In the genomic region with DNA sequence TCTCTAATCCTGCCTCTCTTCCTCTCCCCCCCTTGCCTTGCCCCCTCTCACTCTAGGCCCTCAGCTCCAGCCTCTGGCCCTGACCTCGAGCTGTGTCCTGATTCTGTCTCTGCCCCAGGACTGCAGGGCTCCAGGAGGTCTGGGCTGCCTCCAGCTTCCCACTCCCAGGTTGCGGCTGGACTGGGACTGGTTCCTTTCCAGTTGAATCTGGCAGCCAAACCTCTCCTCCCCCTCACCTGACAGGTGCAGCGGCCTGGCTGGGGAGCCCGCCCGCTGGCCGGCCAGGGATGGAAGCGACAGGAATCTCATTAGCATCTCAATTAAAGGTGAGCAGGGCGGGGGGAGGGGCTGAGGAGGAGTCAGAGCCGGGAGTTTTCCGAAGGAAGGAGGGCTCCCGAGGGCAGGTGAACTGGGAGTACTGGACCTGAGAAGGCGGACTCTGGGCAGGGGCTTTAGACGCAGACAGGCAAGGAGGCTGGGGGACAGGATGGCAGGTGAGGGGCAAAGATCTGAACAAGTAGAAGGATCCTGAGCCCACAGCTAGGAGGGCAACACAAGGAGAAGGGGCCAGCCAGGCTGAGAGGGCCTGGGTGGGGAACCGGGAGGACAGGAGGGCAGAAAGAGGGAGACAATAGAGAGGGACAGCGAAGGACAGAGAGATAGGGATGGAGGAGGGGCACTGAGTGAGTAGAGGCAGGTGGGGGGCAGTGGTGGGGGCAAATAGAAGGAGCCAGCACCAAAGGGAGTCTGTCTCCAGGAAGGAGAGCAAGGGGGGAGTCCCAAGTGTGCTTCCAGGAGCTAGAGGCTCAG, we compare ENCODE assay signal across 8 cellular contexts. TPM values are rescaled to one million over a fixed set of nuclear protein-coding genes. Genes with fewer than 3 reads are reported as not detected.
A peak's percentile ranks its signal among the peaks of the same experiment; 100 is the strongest.
DNase-seq lines count a peak whose midpoint lies in the region; ATAC-seq, FAIRE-seq and TF ChIP-seq lines count a peak whose summit lies in the region.

A gene (minus strand): TSS at position 295 of the 810 bp plus-strand sequence. CDS start 780 bp downstream, outside the sequence.

- intact Hi-C loops in pancreas (cut with DNase I), result no loop called here

- peak; percentile 40 to 60 (median 46) for ATAC-seq in pancreas
- ATAC-seq in GM18861 (IDR thresholded peaks at IDR 0.05; ENCODE audit: unreplicated experiment), result no peak
- ATAC-seq in GM21423 (IDR thresholded peaks at IDR 0.05; ENCODE audit: unreplicated experiment), result no peak

- H3K36me3 ChIP-seq in pancreas, result no peaks in the 10 kb centered on the region

- H3K4me3 ChIP-seq in pancreas, result peak within 1 kb of the TSS in 3 of 4 donors; percentile 27 to 40 (median 37)

- peak; percentile 66 for DNase-seq in DMS79 (lab: John Stamatoyannopoulos, UW)
- peak; percentile 78 for DNase-seq in NCI-H345 treated with DMSO at 0.1 percent for 48 hours (lab: John Stamatoyannopoulos, UW; ENCODE audit: unreplicated experiment)
- no peak for DNase-seq in epithelial cell of prostate (ENCODE audit: low read depth, low spot score)
- DNase-seq in pancreas, result peak in 5 of 6 donors; percentile 73 to 85 (median 78)
- no peak for DNase-seq in NCI-H446 (lab: John Stamatoyannopoulos, UW)
- no peak for DNase-seq in stimulated activated CD8-positive, alpha-beta memory T cell treated with anti-CD3 and anti-CD28 coated beads, Interleukin-4, amount 100 ng/mL, for 48 hours

- H3K27ac ChIP-seq in epithelial cell of prostate, result peak within 1 kb of the TSS; percentile 99
- H3K27ac ChIP-seq in pancreas, result peak within 1 kb of the TSS; percentile 81 to 87 (median 86)

- peaks cover 20 to 30% (median 22%) of the 10 kb centered on the region in 3 donors for H3K4me1 ChIP-seq in pancreas

- no peaks in the 10 kb centered on the region for H3K9me3 ChIP-seq in pancreas

- H3K27me3 ChIP-seq in pancreas, result no peaks in the 10 kb centered on the region

- TF ChIP-seq CTCF in pancreas (IDR thresholded peaks at IDR 0.05), result no peak

- FAIRE-seq in pancreas (lab: Jason Lieb, UNC), result no peak

- 55 to 58% methylated on average over 15 of the region's 15 CpGs for WGBS in pancreas, 2 donors

RNA-seq across cellular contexts. Expression of the gene that starts here (rescaled TPM):
- total RNA-seq in pancreas, result 10 to 100 TPM; 21.0 to 56.3 (median 37.8) TPM
- 10 to 100 TPM; 42.7 to 87.8 TPM for polyA plus RNA-seq in pancreas

Comparison
In these comparisons a context has a peak if more than half of its experiments do, and no peak if none do; other contexts are left out.
1. DNase-seq: peak in DMS79 (single experiment), NCI-H345 treated with DMSO at 0.1 percent for 48 hours (single experiment) and pancreas (5 of 6); none in epithelial cell of prostate (single experiment), NCI-H446 (0 of 2) and stimulated activated CD8-positive, alpha-beta memory T cell treated with anti-CD3 and anti-CD28 coated beads, Interleukin-4, amount 100 ng/mL, for 48 hours (single experiment).
2. ATAC-seq: peak in pancreas (4 of 4); none in GM18861 (single experiment) and GM21423 (single experiment).